10 cellular contexts compared by ENCODE assay signal in genomic region chr2:3282056-3282998, GRCh38.
DNase-seq lines count a peak whose midpoint lies in the region; ATAC-seq, FAIRE-seq and TF ChIP-seq lines count a peak whose summit lies in the region.
"Had no signal": no experiment of that assay in that cellular context is flagged by ENCODE, and none has a peak within 500 bp of the region (broad histone marks: within the 10 kb centered on the region; RNA-seq: fewer than 3 reads in every experiment).

No MANE protein-coding gene starts in this region.

- no peak for FAIRE-seq in HepG2 (lab: Jason Lieb, UNC)
- no peak for FAIRE-seq in keratinocyte (lab: Jason Lieb, UNC)

- H2AFZ ChIP-seq in HepG2 (ENCODE audit: low read length) (no peak overlapping the region), keratinocyte (ENCODE audit: control insufficient read depth, low read length) (no peak overlapping the region)

- DNase-seq in right lobe of liver (peak in 2 of 3 donors; percentile 23 to 31), HepG2 (ENCODE audit: low spot score) (no peak), keratinocyte (ENCODE audit: low read depth, low spot score) (no peak), upper lobe of right lung (no peak)
- DNase-seq in activated naive CD8-positive, alpha-beta T cell treated with anti-CD3 and anti-CD28 coated beads for 36 hours: no peak
- no peak for DNase-seq in stimulated activated effector memory CD8-positive, alpha-beta T cell treated with anti-CD3 and anti-CD28 coated beads, Interleukin-12 subunit alpha, Interleukin-12 subunit beta, amount 100 ng/mL, for 72 hours (ENCODE audit: low spot score in 2 of 2)
- DNase-seq: effector memory CD8-positive, alpha-beta T cell had no signal

- no peak for TF ChIP-seq POLR2A in right lobe of liver (IDR thresholded peaks at IDR 0.05)
- no peak for TF ChIP-seq POLR2A in HepG2 (IDR thresholded peaks at IDR 0.05; ENCODE audit: insufficient read depth in 1 of 2, low read depth in 2 of 2, low read length in 2 of 2)

- H4K20me1 ChIP-seq in HepG2 (ENCODE audit: insufficient read depth, low read length): no peaks in the 10 kb centered on the region; the same call in 1 of the 2 replicates
- no peaks in the 10 kb centered on the region for H4K20me1 ChIP-seq in keratinocyte (ENCODE audit: control insufficient read depth, extremely low read depth, insufficient read depth, low read length)

- CTCF ChIA-PET in HepG2 (lab: Yijun Ruan, JAX; ENCODE audit: low intra/inter-chr PET ratio, low total read pairs): no interaction called here

- intact Hi-C loops in right lobe of liver (cut with DNase I): no loop called here
- intact Hi-C loops in HepG2 (cut with micrococcal nuclease; ENCODE audit: unreplicated experiment): no loop called here
- intact Hi-C loops in upper lobe of right lung (cut with DNase I): no loop called here

- H3K27me3 Mint-ChIP-seq in activated naive CD8-positive, alpha-beta T cell treated with anti-CD3 and anti-CD28 coated beads for 36 hours: no peaks in the 10 kb centered on the region
- H3K27me3 Mint-ChIP-seq: effector memory CD8-positive, alpha-beta T cell had no signal

- WGBS in right lobe of liver (ENCODE audit: insufficient coverage, low coverage, low lambda C conversion rate, missing lambda C conversion rate): 92% methylated on average over 14 of the region's 36 CpGs
- 96% methylated on average over 33 of the region's 36 CpGs for WGBS in HepG2 (ENCODE audit: low lambda C conversion rate)

- dilution Hi-C loops in keratinocyte (cut with MboI; ENCODE audit: extremely low pct_ligation_motif_present, low sequenced_read_pairs): no loop called here

- no peak overlapping the region for H3K27ac Mint-ChIP-seq in activated naive CD8-positive, alpha-beta T cell treated with anti-CD3 and anti-CD28 coated beads for 36 hours
- no peak overlapping the region for H3K27ac Mint-ChIP-seq in stimulated activated effector memory CD8-positive, alpha-beta T cell treated with anti-CD3 and anti-CD28 coated beads, Interleukin-12 subunit alpha, Interleukin-12 subunit beta, amount 100 ng/mL, for 72 hours

- BruUV-seq in HepG2 (replicated peaks; lab: Mats Ljungman, UMichigan): no TSS peak

- no peak overlapping the region for H3K4me3 Mint-ChIP-seq in activated naive CD8-positive, alpha-beta T cell treated with anti-CD3 and anti-CD28 coated beads for 36 hours
- H3K4me3 Mint-ChIP-seq in stimulated activated effector memory CD8-positive, alpha-beta T cell treated with anti-CD3 and anti-CD28 coated beads, Interleukin-12 subunit alpha, Interleukin-12 subunit beta, amount 100 ng/mL, for 72 hours: no peak overlapping the region
- H3K4me3 Mint-ChIP-seq: effector memory CD8-positive, alpha-beta T cell had no signal

- H3K27me3 ChIP-seq in right lobe of liver (no peaks in the 10 kb centered on the region), HepG2 (ENCODE audit: control insufficient read depth in 1 of 2, insufficient read depth in 2 of 2, low read length in 2 of 2) (no peaks in the 10 kb centered on the region), keratinocyte (ENCODE audit: control insufficient read depth, extremely low read depth, insufficient read depth, low read length) (no peaks in the 10 kb centered on the region), upper lobe of right lung (no peaks in the 10 kb centered on the region)

- TF ChIP-seq RAD21 in HepG2 (CRISPR knock-in tag; IDR thresholded peaks at IDR 0.05): no peak

- TF ChIP-seq EP300 in HepG2 (IDR thresholded peaks at IDR 0.05; ENCODE audit: low read depth in 2 of 2, low read length in 2 of 2) (no peak), HepG2 (CRISPR knock-in tag; IDR thresholded peaks at IDR 0.05; ENCODE audit: borderline replicate concordance) (no peak)

- in situ Hi-C loops in HepG2 (cut with HindIII; ENCODE audit: extremely low pct_ligation_motif_present, low pct_unique_long_range_greater_than_20kb): no loop called here

- H3K9me3 ChIP-seq in right lobe of liver (no peaks in the 10 kb centered on the region), HepG2 (ENCODE audit: low read length) (no peaks in the 10 kb centered on the region), keratinocyte (ENCODE audit: control insufficient read depth, low read depth, low read length) (no peaks in the 10 kb centered on the region), upper lobe of right lung (no peaks in the 10 kb centered on the region)

- H3K4me3 ChIP-seq in right lobe of liver: no peak overlapping the region
- no peak overlapping the region for H3K4me3 ChIP-seq in HepG2 (replicated peaks in 1 of 3; ENCODE audit: insufficient read depth in 1 of 3, low read depth in 2 of 3, low read length in 3 of 3)
- H3K4me3 ChIP-seq in keratinocyte (ENCODE audit: control insufficient read depth in 2 of 3, extremely low read depth in 1 of 3, insufficient read depth in 2 of 3, low read depth in 1 of 3, low read length in 3 of 3): no peak overlapping the region
- no peak overlapping the region for H3K4me3 ChIP-seq in upper lobe of right lung

- no peaks in the 10 kb centered on the region for H3K9me1 ChIP-seq in keratinocyte (ENCODE audit: control insufficient read depth, extremely low read depth, insufficient read depth, low read length)

- H3K4me1 ChIP-seq in right lobe of liver (no peaks in the 10 kb centered on the region), HepG2 (ENCODE audit: insufficient read depth, low read length) (no peaks in the 10 kb centered on the region), keratinocyte (ENCODE audit: control insufficient read depth, extremely low read depth, insufficient read depth, low read length) (no peaks in the 10 kb centered on the region), upper lobe of right lung (no peaks in the 10 kb centered on the region)

- H3K27ac ChIP-seq in right lobe of liver (no peak overlapping the region), HepG2 (ENCODE audit: extremely low read length, insufficient read depth, low read length) (no peak overlapping the region), angular gyrus (ENCODE audit: low read depth, low read length) (peak overlapping the region; percentile 50), keratinocyte (ENCODE audit: control insufficient read depth, insufficient read depth, low read length) (no peak overlapping the region), upper lobe of right lung (no peak overlapping the region)

- H3K9ac ChIP-seq in HepG2 (ENCODE audit: insufficient read depth, low read depth, low read length): no peak overlapping the region
- H3K9ac ChIP-seq in keratinocyte (ENCODE audit: control insufficient read depth, extremely low read depth, insufficient read depth, low read length): no peak overlapping the region

- TF ChIP-seq CTCF in right lobe of liver (IDR thresholded peaks at IDR 0.05) (no peak), HepG2 (CRISPR knock-in tag; IDR thresholded peaks at IDR 0.05) (no peak), keratinocyte (optimal IDR thresholded peaks at IDR 0.05 in 1 of 3, IDR thresholded peaks at IDR 0.05 in 1 of 3, conservative IDR thresholded peaks at IDR 0.05 in 1 of 3; ENCODE audit: extremely low read depth in 1 of 3, insufficient read depth in 2 of 3, low read length in 3 of 3) (no peak), upper lobe of right lung (IDR thresholded peaks at IDR 0.05) (no peak)

- peaks cover 5% of the 10 kb centered on the region for H3K9me3 Mint-ChIP-seq in activated naive CD8-positive, alpha-beta T cell treated with anti-CD3 and anti-CD28 coated beads for 36 hours
- H3K9me3 Mint-ChIP-seq in stimulated activated effector memory CD8-positive, alpha-beta T cell treated with anti-CD3 and anti-CD28 coated beads, Interleukin-12 subunit alpha, Interleukin-12 subunit beta, amount 100 ng/mL, for 72 hours: no peaks in the 10 kb centered on the region

- H3K4me2 ChIP-seq in HepG2 (ENCODE audit: low read depth, low read length): no peak overlapping the region
- peak overlapping the region; percentile 32 for H3K4me2 ChIP-seq in keratinocyte (ENCODE audit: control insufficient read depth, extremely low read depth, insufficient read depth, low read depth, low read length)

- no peaks in the 10 kb centered on the region for H3K4me1 Mint-ChIP-seq in activated naive CD8-positive, alpha-beta T cell treated with anti-CD3 and anti-CD28 coated beads for 36 hours
- H3K4me1 Mint-ChIP-seq in stimulated activated effector memory CD8-positive, alpha-beta T cell treated with anti-CD3 and anti-CD28 coated beads, Interleukin-12 subunit alpha, Interleukin-12 subunit beta, amount 100 ng/mL, for 72 hours: peaks cover 35% of the 10 kb centered on the region

- peaks cover 3% of the 10 kb centered on the region for H3K79me2 ChIP-seq in HepG2 (ENCODE audit: insufficient read depth, low read length)
- H3K79me2 ChIP-seq in keratinocyte (ENCODE audit: control insufficient read depth, insufficient read depth, low read length): peaks cover 1% of the 10 kb centered on the region

- POLR2A ChIA-PET in HepG2 (lab: Yijun Ruan, JAX): no interaction called here

- H3K36me3 Mint-ChIP-seq in activated naive CD8-positive, alpha-beta T cell treated with anti-CD3 and anti-CD28 coated beads for 36 hours: peaks cover 24% of the 10 kb centered on the region
- H3K36me3 Mint-ChIP-seq in stimulated activated effector memory CD8-positive, alpha-beta T cell treated with anti-CD3 and anti-CD28 coated beads, Interleukin-12 subunit alpha, Interleukin-12 subunit beta, amount 100 ng/mL, for 72 hours: peaks cover 7% of the 10 kb centered on the region

- H3K36me3 ChIP-seq in right lobe of liver (no peaks in the 10 kb centered on the region), HepG2 (replicated peaks in 1 of 2; ENCODE audit: control insufficient read depth in 1 of 2, insufficient read depth in 2 of 2, low read length in 2 of 2) (peaks cover 5 to 8% of the 10 kb centered on the region in 2 experiments; a peak in 4 of 5 replicates), keratinocyte (ENCODE audit: control insufficient read depth in 2 of 2, extremely low read depth in 1 of 2, insufficient read depth in 2 of 2, low read length in 2 of 2) (no peaks in the 10 kb centered on the region), upper lobe of right lung (no peaks in the 10 kb centered on the region)

- no peak for ATAC-seq in right lobe of liver
- no peak for ATAC-seq in HepG2
- ATAC-seq in upper lobe of right lung: peak; percentile 41
- no peak for ATAC-seq in HG02678 (IDR thresholded peaks at IDR 0.05; ENCODE audit: unreplicated experiment)
- no peak for ATAC-seq in stimulated activated effector memory CD8-positive, alpha-beta T cell treated with anti-CD3 and anti-CD28 coated beads, Interleukin-12 subunit alpha, Interleukin-12 subunit beta, amount 100 ng/mL, for 72 hours
- ATAC-seq: effector memory CD8-positive, alpha-beta T cell; HCT116 had no signal

TF ChIP-seq in HepG2, 621 proteins besides CTCF, POLR2A, EP300 and RAD21 (continues in another document):
- no peak for TF ChIP-seq RFXAP (CRISPR knock-in tag; IDR thresholded peaks at IDR 0.05; ENCODE audit: borderline replicate concordance)

Comparison
In these comparisons a context has a peak if more than half of its experiments do, and no peak if none do; other contexts are left out.
1. DNase-seq: peak in right lobe of liver (2 of 3); none in HepG2 (single experiment), keratinocyte (single experiment), upper lobe of right lung (single experiment), activated naive CD8-positive, alpha-beta T cell treated with anti-CD3 and anti-CD28 coated beads for 36 hours (single experiment) and stimulated activated effector memory CD8-positive, alpha-beta T cell treated with anti-CD3 and anti-CD28 coated beads, Interleukin-12 subunit alpha, Interleukin-12 subunit beta, amount 100 ng/mL, for 72 hours (0 of 2).